Comparison of ENCODE assay signal across 19 cellular contexts in the genomic region with DNA sequence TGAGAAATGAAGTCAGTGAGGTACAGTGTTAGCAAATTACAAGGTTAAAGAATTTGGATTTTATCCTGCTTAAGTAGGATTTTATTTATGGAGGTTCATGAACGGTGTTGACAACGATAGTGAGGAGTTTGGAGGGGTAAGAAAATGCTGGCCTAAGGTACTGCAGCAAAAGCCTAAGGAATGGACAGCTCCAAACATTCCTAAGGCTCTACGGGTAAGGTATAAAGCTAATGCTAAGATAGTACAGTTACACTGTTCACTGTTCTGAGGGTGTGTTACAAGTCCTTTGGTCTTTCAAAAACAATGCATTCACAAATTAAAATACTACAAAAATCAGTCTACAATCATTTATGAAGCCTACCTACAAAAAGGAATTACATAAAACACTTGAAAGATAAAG. TPM values are rescaled to one million over a fixed set of nuclear protein-coding genes. Genes with fewer than 3 reads are reported as not detected.
A peak's percentile ranks its signal among the peaks of the same experiment; 100 is the strongest.
DNase-seq lines count a peak whose midpoint lies in the region; ATAC-seq and TF ChIP-seq lines count a peak whose summit lies in the region.
"Had no signal": no experiment of that assay in that cellular context is flagged by ENCODE, and none has a peak within 500 bp of the region (broad histone marks: within the 10 kb centered on the region; RNA-seq: fewer than 3 reads in every experiment).

No MANE protein-coding gene starts in this region.

- intact Hi-C loops in natural killer cell (cut with micrococcal nuclease) = no loop called here

- no peaks in the 10 kb centered on the region for H3K27me3 Mint-ChIP-seq in natural killer cell (ENCODE audit: low read depth in 2 of 2)
- H3K27me3 Mint-ChIP-seq in natural killer cell treated with Interleukin-12 subunit alpha and Interleukin-12 subunit beta and Interleukin-15 and Interleukin-18, amount 100 ng/mL, for 72 hours = no peaks in the 10 kb centered on the region
- H3K27me3 Mint-ChIP-seq in central memory CD8-positive, alpha-beta T cell = no peaks in the 10 kb centered on the region
- no peaks in the 10 kb centered on the region for H3K27me3 Mint-ChIP-seq in naive B cell
- H3K27me3 Mint-ChIP-seq: activated CD4-positive, alpha-beta memory T cell treated with anti-CD3 and anti-CD28 coated beads for 36 hours had no signal

- no peaks in the 10 kb centered on the region for H3K36me3 Mint-ChIP-seq in natural killer cell
- H3K36me3 Mint-ChIP-seq in natural killer cell treated with Interleukin-12 subunit alpha and Interleukin-12 subunit beta and Interleukin-15 and Interleukin-18, amount 100 ng/mL, for 72 hours = peaks cover 24% of the 10 kb centered on the region
- H3K36me3 Mint-ChIP-seq in central memory CD8-positive, alpha-beta T cell (ENCODE audit: insufficient read depth) = peaks cover 31% of the 10 kb centered on the region
- H3K36me3 Mint-ChIP-seq in naive B cell = peaks cover 23 to 39% of the 10 kb centered on the region in 2 donors

- H3K4me3 Mint-ChIP-seq in natural killer cell = no peak overlapping the region
- H3K4me3 Mint-ChIP-seq in natural killer cell treated with Interleukin-12 subunit alpha and Interleukin-12 subunit beta and Interleukin-15 and Interleukin-18, amount 100 ng/mL, for 72 hours = no peak overlapping the region
- H3K4me3 Mint-ChIP-seq in central memory CD8-positive, alpha-beta T cell = no peak overlapping the region
- H3K4me3 Mint-ChIP-seq in naive B cell = peak overlapping the region; percentile 61 to 91 (median 80)
- H3K4me3 Mint-ChIP-seq: activated CD4-positive, alpha-beta memory T cell treated with anti-CD3 and anti-CD28 coated beads for 36 hours had no signal

- no peak for TF ChIP-seq CTCF in natural killer cell (IDR thresholded peaks at IDR 0.05)

- H3K9me3 Mint-ChIP-seq in natural killer cell (no peaks in the 10 kb centered on the region), naive B cell (peaks cover 0 to 3% (median 0%) of the 10 kb centered on the region in 7 donors)
- no peaks in the 10 kb centered on the region for H3K9me3 Mint-ChIP-seq in natural killer cell treated with Interleukin-12 subunit alpha and Interleukin-12 subunit beta and Interleukin-15 and Interleukin-18, amount 100 ng/mL, for 72 hours
- no peaks in the 10 kb centered on the region for H3K9me3 Mint-ChIP-seq in central memory CD8-positive, alpha-beta T cell
- H3K9me3 Mint-ChIP-seq: activated CD4-positive, alpha-beta memory T cell treated with anti-CD3 and anti-CD28 coated beads for 36 hours had no signal

- DNase-seq in natural killer cell (no peak), naive B cell (no peak), NCI-H82 (lab: John Stamatoyannopoulos, UW) (no peak), NCI-H2029 treated with DMSO at 0.1 percent for 48 hours (lab: John Stamatoyannopoulos, UW) (no peak), mucosa of gallbladder (ENCODE audit: low spot score) (no peak)
- DNase-seq in natural killer cell treated with Interleukin-12 subunit alpha and Interleukin-12 subunit beta and Interleukin-15 and Interleukin-18, amount 100 ng/mL, for 72 hours (ENCODE audit: low spot score) = no peak
- no peak for DNase-seq in central memory CD8-positive, alpha-beta T cell (ENCODE audit: low spot score in 2 of 2)
- DNase-seq: ACHN; activated CD4-positive, alpha-beta memory T cell treated with anti-CD3 and anti-CD28 coated beads for 36 hours; aorta; Caco-2; effector CD4-positive, alpha-beta T cell; GF-D8; NCI-H2171; SIG-M5; stimulated activated CD4-positive, alpha-beta T cell treated with anti-CD3 and anti-CD28 coated beads, Interleukin-2, amount 100 ng/mL, for 24 hours; stimulated activated CD8-positive, alpha-beta memory T cell treated with anti-CD3 and anti-CD28 coated beads, Interleukin-4, amount 100 ng/mL, for 48 hours; uterus had no signal

- peaks cover 72 to 78% of the 10 kb centered on the region in 2 donors for H3K4me1 Mint-ChIP-seq in natural killer cell
- peaks cover 53 to 59% of the 10 kb centered on the region in 2 donors for H3K4me1 Mint-ChIP-seq in natural killer cell treated with Interleukin-12 subunit alpha and Interleukin-12 subunit beta and Interleukin-15 and Interleukin-18, amount 100 ng/mL, for 72 hours (ENCODE audit: low read depth in 2 of 2)
- H3K4me1 Mint-ChIP-seq in central memory CD8-positive, alpha-beta T cell = peaks cover 75% of the 10 kb centered on the region
- H3K4me1 Mint-ChIP-seq in naive B cell = peaks cover 70 to 87% (median 83%) of the 10 kb centered on the region in 3 donors

- no peak for ATAC-seq in natural killer cell
- no peak for ATAC-seq in natural killer cell treated with Interleukin-12 subunit alpha and Interleukin-12 subunit beta and Interleukin-15 and Interleukin-18, amount 100 ng/mL, for 72 hours
- ATAC-seq in central memory CD8-positive, alpha-beta T cell (replicated peaks; ENCODE audit: extremely low read depth, poor library complexity, severe bottlenecking) = no peak
- no peak for ATAC-seq in naive B cell (ENCODE audit: low read depth in 2 of 2)
- ATAC-seq in HG02588 (IDR thresholded peaks at IDR 0.05; ENCODE audit: unreplicated experiment) = no peak

- H3K27ac Mint-ChIP-seq in natural killer cell (peak overlapping the region; percentile 9 to 29), naive B cell (peak overlapping the region; percentile 66 to 88 (median 77))
- no peak overlapping the region for H3K27ac Mint-ChIP-seq in natural killer cell treated with Interleukin-12 subunit alpha and Interleukin-12 subunit beta and Interleukin-15 and Interleukin-18, amount 100 ng/mL, for 72 hours
- peak overlapping the region; percentile 2 for H3K27ac Mint-ChIP-seq in central memory CD8-positive, alpha-beta T cell (ENCODE audit: low read depth)
- H3K27ac Mint-ChIP-seq: activated CD4-positive, alpha-beta memory T cell treated with anti-CD3 and anti-CD28 coated beads for 36 hours had no signal

RNA-seq across cellular contexts. Expression of a gene that starts 7.3 kb away (rescaled TPM):
- total RNA-seq in natural killer cell (10 to 100 TPM; 46.3 to 64.5 (median 54.2) TPM), mucosa of gallbladder (28.3 TPM)
- total RNA-seq in natural killer cell treated with Interleukin-12 subunit alpha and Interleukin-12 subunit beta and Interleukin-15 and Interleukin-18, amount 100 ng/mL, for 72 hours = 10 to 100 TPM; 19.1 to 21.5 TPM
- polyA plus RNA-seq in naive B cell (ENCODE audit: low read depth in 6 of 6) = 10 to 100 TPM in 5 of 6 donors, 1 to 10 TPM in 1; 2.7 to 43.0 (median 17.1) TPM

Comparison
In these comparisons a context has a peak if more than half of its experiments do, and no peak if none do; other contexts are left out.
1. H3K27ac Mint-ChIP-seq: peak in natural killer cell (2 of 2), central memory CD8-positive, alpha-beta T cell (single experiment) and naive B cell (6 of 6); none in natural killer cell treated with Interleukin-12 subunit alpha and Interleukin-12 subunit beta and Interleukin-15 and Interleukin-18, amount 100 ng/mL, for 72 hours (0 of 2).
2. H3K4me3 Mint-ChIP-seq: peak in naive B cell (8 of 8); none in natural killer cell (single experiment), natural killer cell treated with Interleukin-12 subunit alpha and Interleukin-12 subunit beta and Interleukin-15 and Interleukin-18, amount 100 ng/mL, for 72 hours (single experiment) and central memory CD8-positive, alpha-beta T cell (single experiment).